Comparison of ENCODE assay signal across 20 cellular contexts in genomic region chr12:3727354-3727753, GRCh38. TPM values are rescaled to one million over a fixed set of nuclear protein-coding genes. Genes with fewer than 3 reads are reported as not detected.
DNase-seq lines count a peak whose midpoint lies in the region; ATAC-seq and TF ChIP-seq lines count a peak whose summit lies in the region.
"Had no signal": no experiment of that assay in that cellular context is flagged by ENCODE, and none has a peak within 500 bp of the region (broad histone marks: within the 10 kb centered on the region; RNA-seq: fewer than 3 reads in every experiment).

No MANE protein-coding gene starts in this region.

- no peak overlapping the region for H3K4me3 Mint-ChIP-seq in activated CD4-positive, alpha-beta T cell treated with anti-CD3 and anti-CD28 coated beads, Interleukin-2, amount 10 ng/mL, durations not matched to agents 7 days and 5 days
- H3K4me3 Mint-ChIP-seq in activated CD8-positive, alpha-beta T cell treated with anti-CD3 and anti-CD28 coated beads, Interleukin-2, amount 10 ng/mL, durations not matched to agents 7 days and 5 days, result no peak overlapping the region

- H3K9me3 Mint-ChIP-seq in activated CD4-positive, alpha-beta T cell treated with anti-CD3 and anti-CD28 coated beads, Interleukin-2, amount 10 ng/mL, durations not matched to agents 7 days and 5 days, result peaks cover 26% of the 10 kb centered on the region
- H3K9me3 Mint-ChIP-seq in activated CD8-positive, alpha-beta T cell treated with anti-CD3 and anti-CD28 coated beads, Interleukin-2, amount 10 ng/mL, durations not matched to agents 7 days and 5 days (ENCODE audit: insufficient read depth), result peaks cover 9% of the 10 kb centered on the region

- no peaks in the 10 kb centered on the region for H3K27me3 ChIP-seq in spleen (replicated peaks in 1 of 7)
- H3K27me3 ChIP-seq: stomach had no signal

- H3K36me3 ChIP-seq in spleen, result peaks cover 0 to 68% (median 14%) of the 10 kb centered on the region in 6 donors

- H3K4me3 ChIP-seq in spleen, result peak overlapping the region in 1 of 8 donors; percentile 51
- H3K4me3 ChIP-seq: smooth muscle cell, stomach had no signal

- TF ChIP-seq POLR2A in spleen (IDR thresholded peaks at IDR 0.05), result no peak
- TF ChIP-seq POLR2A in GM18505 (IDR thresholded peaks at IDR 0.05; ENCODE audit: borderline replicate concordance, extremely low read depth, insufficient read depth, insufficient read length), result no peak

- ATAC-seq in activated CD8-positive, alpha-beta T cell treated with anti-CD3 and anti-CD28 coated beads, Interleukin-2, amount 10 ng/mL, durations not matched to agents 7 days and 5 days, result no peak
- ATAC-seq in HG03469 (IDR thresholded peaks at IDR 0.05; ENCODE audit: unreplicated experiment), result no peak
- no peak for ATAC-seq in GM18505 (IDR thresholded peaks at IDR 0.05; ENCODE audit: unreplicated experiment)
- ATAC-seq: PC-3 had no signal

- intact Hi-C loops in spleen (cut with DNase I; ENCODE audit: low total_unique reads), result no loop called here

- H3K27me3 Mint-ChIP-seq in activated CD4-positive, alpha-beta T cell treated with anti-CD3 and anti-CD28 coated beads, Interleukin-2, amount 10 ng/mL, durations not matched to agents 7 days and 5 days, result no peaks in the 10 kb centered on the region
- H3K27me3 Mint-ChIP-seq in activated CD8-positive, alpha-beta T cell treated with anti-CD3 and anti-CD28 coated beads, Interleukin-2, amount 10 ng/mL, durations not matched to agents 7 days and 5 days (ENCODE audit: low read depth), result no peaks in the 10 kb centered on the region

- peaks cover 0 to 8% (median 3%) of the 10 kb centered on the region in 8 donors for H3K9me3 ChIP-seq in spleen
- H3K9me3 ChIP-seq: stomach had no signal

- WGBS in spleen, 5 donors, result 67 to 89% (median 71%) methylated on average over 8 of the region's 8 CpGs

- H3K27ac ChIP-seq in spleen, result peak overlapping the region in 7 of 8 donors; percentile 58 to 88 (median 78)

- H3K36me3 Mint-ChIP-seq in activated CD4-positive, alpha-beta T cell treated with anti-CD3 and anti-CD28 coated beads, Interleukin-2, amount 10 ng/mL, durations not matched to agents 7 days and 5 days (ENCODE audit: low read depth), result peaks cover 76% of the 10 kb centered on the region
- peaks cover 76% of the 10 kb centered on the region for H3K36me3 Mint-ChIP-seq in activated CD8-positive, alpha-beta T cell treated with anti-CD3 and anti-CD28 coated beads, Interleukin-2, amount 10 ng/mL, durations not matched to agents 7 days and 5 days (ENCODE audit: low read depth)

- no peak for DNase-seq in activated CD4-positive, alpha-beta T cell treated with anti-CD3 and anti-CD28 coated beads, Interleukin-2, amount 10 ng/mL, durations not matched to agents 7 days and 5 days
- DNase-seq in activated CD4-positive, alpha-beta T cell treated with anti-CD3 and anti-CD28 coated beads for 48 hours, result no peak
- DNase-seq in GF-D8 (lab: John Stamatoyannopoulos, UW) (peak; percentile 61), spleen (no peak)
- no peak for DNase-seq in activated CD8-positive, alpha-beta T cell treated with anti-CD3 and anti-CD28 coated beads, Interleukin-2, amount 10 ng/mL, durations not matched to agents 7 days and 5 days
- no peak for DNase-seq in stimulated activated naive CD4-positive, alpha-beta T cell treated with Interleukin-2 at 50 U/mL for 16 hours (lab: John Stamatoyannopoulos, UW)
- DNase-seq: activated gamma-delta T cell; anterior cingulate cortex; dermis blood vessel endothelial cell; NCI-H1105 treated with DMSO at 0.1 percent for 48 hours; NCI-H2081; occipital lobe; PC-3; Right ventricle myocardium superior; stimulated activated CD4-positive, alpha-beta T cell treated with anti-CD3 and anti-CD28 coated beads, Interleukin-2, amount 100 ng/mL, for 48 hours; stomach; trophoblast cell had no signal

- H3K27ac Mint-ChIP-seq in activated CD4-positive, alpha-beta T cell treated with anti-CD3 and anti-CD28 coated beads, Interleukin-2, amount 10 ng/mL, durations not matched to agents 7 days and 5 days, result peak overlapping the region; percentile 67
- peak overlapping the region; percentile 69 for H3K27ac Mint-ChIP-seq in activated CD8-positive, alpha-beta T cell treated with anti-CD3 and anti-CD28 coated beads, Interleukin-2, amount 10 ng/mL, durations not matched to agents 7 days and 5 days

- CTCF ChIA-PET in activated CD4-positive, alpha-beta T cell treated with anti-CD3 and anti-CD28 coated beads, Interleukin-2, amount 10 ng/mL, durations not matched to agents 7 days and 5 days (lab: Charles Lee), result no interaction called here
- CTCF ChIA-PET in activated CD8-positive, alpha-beta T cell treated with anti-CD3 and anti-CD28 coated beads, Interleukin-2, amount 10 ng/mL, durations not matched to agents 7 days and 5 days (lab: Charles Lee), result interaction anchor here (2.1 kb wide), 1 partner anchor 25 kb away, joined by 7 read pairs; the partner anchor contains the start of gene CRACR2A

- H3K4me1 Mint-ChIP-seq in activated CD4-positive, alpha-beta T cell treated with anti-CD3 and anti-CD28 coated beads, Interleukin-2, amount 10 ng/mL, durations not matched to agents 7 days and 5 days, result peaks cover 40% of the 10 kb centered on the region
- H3K4me1 Mint-ChIP-seq in activated CD8-positive, alpha-beta T cell treated with anti-CD3 and anti-CD28 coated beads, Interleukin-2, amount 10 ng/mL, durations not matched to agents 7 days and 5 days (ENCODE audit: low read depth), result peaks cover 39% of the 10 kb centered on the region

- POLR2A ChIA-PET in activated CD4-positive, alpha-beta T cell treated with anti-CD3 and anti-CD28 coated beads, Interleukin-2, amount 10 ng/mL, durations not matched to agents 7 days and 5 days (lab: Charles Lee), result no interaction called here
- POLR2A ChIA-PET in activated CD8-positive, alpha-beta T cell treated with anti-CD3 and anti-CD28 coated beads, Interleukin-2, amount 10 ng/mL, durations not matched to agents 7 days and 5 days (lab: Charles Lee), result interaction anchor here (3.3 kb wide), 1 partner anchor 16 kb away, joined by 13 read pairs; no protein-coding TSS in a partner anchor

- TF ChIP-seq CTCF in spleen (IDR thresholded peaks at IDR 0.05 in 8 of 11, conservative IDR thresholded peaks at IDR 0.05 in 3 of 11), result no peak

- peaks cover 0 to 57% (median 22%) of the 10 kb centered on the region in 6 donors for H3K4me1 ChIP-seq in spleen

RNA-seq across cellular contexts. Expression of gene CRACR2A, which starts 25.6 kb away (rescaled TPM):
- total RNA-seq in activated CD4-positive, alpha-beta T cell treated with anti-CD3 and anti-CD28 coated beads, Interleukin-2, amount 10 ng/mL, durations not matched to agents 7 days and 5 days, result 10 to 100 TPM; 33.3 to 39.5 TPM
- total RNA-seq in activated CD8-positive, alpha-beta T cell treated with anti-CD3 and anti-CD28 coated beads, Interleukin-2, amount 10 ng/mL, durations not matched to agents 7 days and 5 days, result 10 to 100 TPM; 38.5 to 40.1 TPM
- 10 to 100 TPM; 18.9 to 27.6 (median 22.1) TPM for total RNA-seq in spleen
- 1 to 10 TPM; 3.3 to 6.0 (median 4.5) TPM for polyA plus RNA-seq in spleen
- total RNA-seq: PC-3 had no signal
